In genomic region chr10:94282369-94282768, GRCh38 we compare ENCODE assay signal across 36 cellular contexts.
"Had no signal": no experiment of that assay in that cellular context is flagged by ENCODE, and none has a peak within 500 bp of the region (broad histone marks: within the 10 kb centered on the region; RNA-seq: fewer than 3 reads in every experiment).

No MANE protein-coding gene starts in this region.

- H2AFZ ChIP-seq: PC-9 had no signal

- H3K27ac ChIP-seq: ascending aorta, breast epithelium, PC-9, RWPE1, WERI-Rb-1 had no signal

- H3K4me1 ChIP-seq: ascending aorta, breast epithelium had no signal

- H3K36me3 ChIP-seq: breast epithelium, WERI-Rb-1 had no signal

- FAIRE-seq: RCC 7860 had no signal

- H3K9me3 ChIP-seq: ascending aorta, breast epithelium had no signal

- H3K4me3 ChIP-seq: ascending aorta, breast epithelium, PC-9 had no signal

- DNase-seq: activated CD4-positive, alpha-beta T cell treated with anti-CD3 and anti-CD28 coated beads for 1 hour; activated CD4-positive, alpha-beta T cell treated with anti-CD3 and anti-CD28 coated beads, Interleukin-2, amount 10 ng/mL, durations not matched to agents 24 days and 14 days; activated CD4-positive, alpha-beta T cell treated with anti-CD3 and anti-CD28 coated beads, Interleukin-2, amount 50 U/mL, for 4 hours; activated CD4-positive, CD25-positive, alpha-beta regulatory T cell; activated CD8-positive, alpha-beta T cell treated with anti-CD3 and anti-CD28 coated beads for 36 hours; activated gamma-delta T cell; activated naive CD4-positive, alpha-beta T cell treated with Interleukin-2 at 50 U/mL for 16 hours; activated naive CD8-positive, alpha-beta T cell treated with anti-CD3 and anti-CD28 coated beads, Interleukin-2, amount 10 ng/mL, durations not matched to agents 7 days and 5 days; activated T-cell treated with anti-CD3 and anti-CD28 coated beads, Interleukin-2, amount 50 U/mL, for 1 hour; amygdala; caudate nucleus; cerebellar nuclear complex; Kasumi-1; KG1; MM.1S; MV-4-11; NCI-H1092; NCI-H1417; NCI-H146; NCI-H187 treated with DMSO at 0.1 percent for 48 hours; NCI-H2081; NCI-H2171 treated with DMSO at 0.1 percent for 48 hours; NCI-H2227 treated with DMSO at 0.1 percent for 48 hours; NCI-H446; NCI-H524; NK-92 treated with Interleukin-12 subunit alpha and Interleukin-12 subunit beta, amount 100 ng/mL, for 24 hours; PC-9; Right ventricle myocardium superior; SW 1271; T-helper 2 cell; T-helper 9 cell; WERI-Rb-1 had no signal

- H3K27me3 ChIP-seq: ascending aorta, breast epithelium had no signal
